Comparison of ENCODE assay signal across 9 cellular contexts in the genomic region with DNA sequence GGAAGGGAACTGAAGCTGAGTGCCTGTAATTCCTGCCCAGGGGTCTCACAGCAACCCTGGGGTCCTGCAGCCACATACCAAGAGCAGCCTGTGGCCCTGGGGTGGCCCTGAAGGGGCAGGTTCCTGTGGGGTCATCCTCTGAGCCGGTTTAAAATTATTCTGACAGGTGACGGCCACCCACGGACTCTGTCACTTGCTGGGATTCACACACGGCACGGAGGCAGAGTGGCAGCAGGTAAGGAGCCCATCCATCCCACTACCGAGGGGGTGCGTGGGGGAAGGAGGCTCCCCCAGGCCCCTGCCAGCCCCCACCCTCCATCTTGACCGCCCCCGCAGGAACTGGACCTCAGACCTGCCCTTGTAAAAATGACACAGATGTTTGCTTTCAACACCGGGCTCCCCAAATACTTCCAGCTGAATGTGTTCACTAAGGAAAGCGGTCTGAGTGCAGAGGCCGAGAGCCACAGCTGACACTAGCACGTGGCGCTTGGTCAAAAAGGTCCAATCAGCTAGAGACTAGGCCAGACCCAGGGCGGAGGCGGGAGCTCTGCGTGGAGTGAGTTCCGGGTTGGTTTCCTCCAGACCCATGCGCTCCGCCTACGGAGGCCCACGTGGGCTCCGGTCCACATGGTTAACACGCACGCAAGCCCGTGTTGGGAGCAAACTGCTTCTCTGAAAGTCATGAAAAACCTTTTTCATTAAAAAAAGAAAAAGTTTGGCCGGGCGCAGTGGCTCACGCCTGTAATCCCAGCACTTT. TPM values are rescaled to one million over a fixed set of nuclear protein-coding genes. Genes with fewer than 3 reads are reported as not detected.
A peak's percentile ranks its signal among the peaks of the same experiment; 100 is the strongest.
DNase-seq lines count a peak whose midpoint lies in the region; ATAC-seq, FAIRE-seq and TF ChIP-seq lines count a peak whose summit lies in the region.
"Had no signal": no experiment of that assay in that cellular context is flagged by ENCODE, and none has a peak within 500 bp of the region (broad histone marks: within the 10 kb centered on the region; RNA-seq: fewer than 3 reads in every experiment).

No MANE protein-coding gene starts in this region.

- H4K91ac ChIP-seq in trophoblast cell (ENCODE audit: low read depth, low read length), result no peak overlapping the region

- H3K4me2 ChIP-seq in trophoblast cell (ENCODE audit: low read length), result no peak overlapping the region

- H3K9me3 ChIP-seq in trophoblast cell (ENCODE audit: insufficient read depth, low read depth, low read length) (peaks cover 7% of the 10 kb centered on the region), aorta (ENCODE audit: control insufficient read depth, low read length) (no peaks in the 10 kb centered on the region)
- H3K9me3 ChIP-seq: ascending aorta had no signal

- no peak overlapping the region for H3K14ac ChIP-seq in trophoblast cell (ENCODE audit: low read length)

- DNase-seq in AG08396 (ENCODE audit: low spot score) (peak; percentile 61), fibroblast of peridontal ligament (ENCODE audit: extremely low read depth) (peak; percentile 46), trophoblast cell (peak in 1 of 2 donors; percentile 30), aorta (peak; percentile 84 to 91), D721Med (ENCODE audit: insufficient read length, low spot score) (no peak), cerebellar cortex (ENCODE audit: low spot score) (no peak)
- peak; percentile 81 for DNase-seq in activated CD4-positive, alpha-beta memory T cell treated with anti-CD3 and anti-CD28 coated beads, Interleukin-2, amount 10 ng/mL, durations not matched to agents 7 days and 5 days

- no peak overlapping the region for H3K9ac ChIP-seq in trophoblast cell (ENCODE audit: low read length)

- H2AFZ ChIP-seq in trophoblast cell (ENCODE audit: insufficient read depth, low read length, poor library complexity), result no peak overlapping the region

- POLR2A ChIA-PET in activated CD4-positive, alpha-beta memory T cell treated with anti-CD3 and anti-CD28 coated beads, Interleukin-2, amount 10 ng/mL, durations not matched to agents 7 days and 5 days (lab: Charles Lee), result interaction anchor here (1.4 to 2.2 kb wide), 5 partner anchors 11 to 162 kb away, joined by 4 to 23 read pairs (median 5); a partner anchor contains a TSS

- H3K18ac ChIP-seq in trophoblast cell (ENCODE audit: low read length), result no peak overlapping the region

- no peaks in the 10 kb centered on the region for H3K79me2 ChIP-seq in trophoblast cell (ENCODE audit: control insufficient read depth, insufficient read depth, low read length, poor library complexity)

- intact Hi-C loops in aorta (cut with DNase I), result no loop called here

- H3K4me1 ChIP-seq in trophoblast cell (ENCODE audit: control insufficient read depth in 1 of 2, insufficient read depth in 2 of 2, low read length in 2 of 2), result peaks cover 12 to 19% of the 10 kb centered on the region in 2 experiments
- no peaks in the 10 kb centered on the region for H3K4me1 ChIP-seq in aorta (ENCODE audit: control insufficient read depth in 1 of 2, insufficient read depth in 2 of 2, low read length in 2 of 2)

- H3K27ac Mint-ChIP-seq in activated CD4-positive, alpha-beta memory T cell treated with anti-CD3 and anti-CD28 coated beads, Interleukin-2, amount 10 ng/mL, durations not matched to agents 7 days and 5 days, result peak overlapping the region; percentile 73

- no peak overlapping the region for H3K4me3 ChIP-seq in trophoblast cell (ENCODE audit: low read depth, low read length)
- no peak overlapping the region for H3K4me3 ChIP-seq in aorta (ENCODE audit: low read length in 2 of 2)
- H3K4me3 ChIP-seq: ascending aorta had no signal

- H3K4me1 Mint-ChIP-seq in activated CD4-positive, alpha-beta memory T cell treated with anti-CD3 and anti-CD28 coated beads, Interleukin-2, amount 10 ng/mL, durations not matched to agents 7 days and 5 days, result peaks cover 28% of the 10 kb centered on the region

- no peak overlapping the region for H4K8ac ChIP-seq in trophoblast cell (ENCODE audit: low read depth, low read length)

- H3K23ac ChIP-seq in trophoblast cell (ENCODE audit: low read length), result no peak overlapping the region

- no peak for TF ChIP-seq CTCF in D721Med (IDR thresholded peaks at IDR 0.05; ENCODE audit: insufficient read depth, missing control alignments)

- peaks cover 9% of the 10 kb centered on the region for H3K9me3 Mint-ChIP-seq in activated CD4-positive, alpha-beta memory T cell treated with anti-CD3 and anti-CD28 coated beads, Interleukin-2, amount 10 ng/mL, durations not matched to agents 7 days and 5 days

- CTCF ChIA-PET in activated CD4-positive, alpha-beta memory T cell treated with anti-CD3 and anti-CD28 coated beads, Interleukin-2, amount 10 ng/mL, durations not matched to agents 7 days and 5 days (lab: Charles Lee), result no interaction called here

- peaks cover 6% of the 10 kb centered on the region for H3K79me1 ChIP-seq in trophoblast cell (ENCODE audit: low read length)

- no peaks in the 10 kb centered on the region for H3K27me3 ChIP-seq in trophoblast cell (ENCODE audit: insufficient read depth, low read length)
- no peaks in the 10 kb centered on the region for H3K27me3 ChIP-seq in aorta (ENCODE audit: control insufficient read depth in 1 of 2, insufficient read depth in 2 of 2, low read length in 1 of 2)
- H3K27me3 ChIP-seq: ascending aorta had no signal

- no peak overlapping the region for H3K4ac ChIP-seq in trophoblast cell (ENCODE audit: low read depth, low read length)

- H3K27me3 Mint-ChIP-seq in activated CD4-positive, alpha-beta memory T cell treated with anti-CD3 and anti-CD28 coated beads, Interleukin-2, amount 10 ng/mL, durations not matched to agents 7 days and 5 days, result no peaks in the 10 kb centered on the region

- no peak overlapping the region for H2BK120ac ChIP-seq in trophoblast cell (ENCODE audit: insufficient read depth, low read length, poor library complexity)

- H3K27ac ChIP-seq in trophoblast cell (ENCODE audit: low read depth, low read length) (no peak overlapping the region), aorta (ENCODE audit: low read depth in 1 of 2, low read length in 2 of 2) (no peak overlapping the region)
- H3K27ac ChIP-seq: ascending aorta had no signal

- no peak for FAIRE-seq in D721Med (lab: Jason Lieb, UNC)

- H3K4me3 Mint-ChIP-seq in activated CD4-positive, alpha-beta memory T cell treated with anti-CD3 and anti-CD28 coated beads, Interleukin-2, amount 10 ng/mL, durations not matched to agents 7 days and 5 days, result peak overlapping the region; percentile 64

- H2BK5ac ChIP-seq in trophoblast cell (ENCODE audit: low read depth, low read length, poor library complexity), result no peak overlapping the region

- H4K12ac ChIP-seq in trophoblast cell (ENCODE audit: low read depth, low read length), result peak overlapping the region; percentile 50

- H3K36me3 ChIP-seq in trophoblast cell (ENCODE audit: control insufficient read depth in 1 of 2, insufficient read depth in 2 of 2, low read length in 2 of 2) (peaks cover 20 to 22% of the 10 kb centered on the region in 2 experiments), aorta (ENCODE audit: control insufficient read depth in 1 of 2, insufficient read depth in 2 of 2, low read length in 1 of 2) (no peaks in the 10 kb centered on the region)

- no CpG with 5 or more reads among the region's 29 CpGs for WGBS in trophoblast cell (ENCODE audit: extremely low coverage, insufficient coverage, insufficient read length)
- WGBS in aorta, 2 donors, result 57 to 78% methylated on average over 29 of the region's 29 CpGs

- H2AK5ac ChIP-seq in trophoblast cell (ENCODE audit: low read length), result no peak overlapping the region

- H2BK12ac ChIP-seq in trophoblast cell (ENCODE audit: low read length), result no peak overlapping the region

- ATAC-seq in HG02759 (IDR thresholded peaks at IDR 0.05; ENCODE audit: unreplicated experiment) (peak; percentile 82), aorta (ENCODE audit: low FRiP score) (peak; percentile 69)

- peaks cover 37% of the 10 kb centered on the region for H3K36me3 Mint-ChIP-seq in activated CD4-positive, alpha-beta memory T cell treated with anti-CD3 and anti-CD28 coated beads, Interleukin-2, amount 10 ng/mL, durations not matched to agents 7 days and 5 days (ENCODE audit: low read depth)

RNA-seq across cellular contexts. Expression of a gene that starts 10.0 kb away (rescaled TPM):
- 10 to 100 TPM; 10.8 to 12.1 TPM for total RNA-seq in activated CD4-positive, alpha-beta memory T cell treated with anti-CD3 and anti-CD28 coated beads, Interleukin-2, amount 10 ng/mL, durations not matched to agents 7 days and 5 days
- 11.1 and 11.9 TPM in 2 replicates for polyA plus RNA-seq in trophoblast cell (2013)
- total RNA-seq in aorta, result 10 to 100 TPM in 1 of 2 donors, 1 to 10 TPM in 1; 7.7 to 11.3 TPM
- 10 to 100 TPM; 15.7 to 16.7 TPM for polyA plus RNA-seq in aorta

RNA-seq across cellular contexts. Expression of a gene that starts 10.8 kb away (rescaled TPM):
- total RNA-seq in activated CD4-positive, alpha-beta memory T cell treated with anti-CD3 and anti-CD28 coated beads, Interleukin-2, amount 10 ng/mL, durations not matched to agents 7 days and 5 days, result 100 to 1,000 TPM; 109 to 121 TPM
- 37.4 and 37.9 TPM in 2 replicates for polyA plus RNA-seq in trophoblast cell (2013)
- total RNA-seq in aorta, result 100 to 1,000 TPM in 1 of 2 donors, 10 to 100 TPM in 1; 73.0 to 111 TPM
- polyA plus RNA-seq in aorta, result 10 to 100 TPM; 14.7 to 61.1 TPM

RNA-seq across cellular contexts. Expression of a gene that starts 27.5 kb away (rescaled TPM):
- total RNA-seq in activated CD4-positive, alpha-beta memory T cell treated with anti-CD3 and anti-CD28 coated beads, Interleukin-2, amount 10 ng/mL, durations not matched to agents 7 days and 5 days, result 10 to 100 TPM; 47.7 to 49.4 TPM
- 7.0 and 7.4 TPM in 2 replicates for polyA plus RNA-seq in trophoblast cell (2013)
- 1 to 10 TPM in 1 of 2 donors, under 1 TPM in 1; 0.81 to 3.7 TPM for total RNA-seq in aorta
- 1 to 10 TPM in 1 of 2 donors, under 1 TPM in 1; 0.38 to 2.5 TPM for polyA plus RNA-seq in aorta

RNA-seq across cellular contexts. Expression of a gene that starts 27.8 kb away (rescaled TPM):
- total RNA-seq in activated CD4-positive, alpha-beta memory T cell treated with anti-CD3 and anti-CD28 coated beads, Interleukin-2, amount 10 ng/mL, durations not matched to agents 7 days and 5 days, result 10 to 100 TPM; 63.7 to 63.9 TPM
- polyA plus RNA-seq in trophoblast cell (2013), result 17.0 and 19.0 TPM in 2 replicates
- 10 to 100 TPM; 30.7 to 33.0 TPM for total RNA-seq in aorta
- 10 to 100 TPM in 1 of 2 donors, 1 to 10 TPM in 1; 6.4 to 21.6 TPM for polyA plus RNA-seq in aorta

Comparison
In these comparisons a context has a peak if more than half of its experiments do, and no peak if none do; other contexts are left out.
1. DNase-seq: peak in AG08396 (single experiment), activated CD4-positive, alpha-beta memory T cell treated with anti-CD3 and anti-CD28 coated beads, Interleukin-2, amount 10 ng/mL, durations not matched to agents 7 days and 5 days (single experiment), fibroblast of peridontal ligament (single experiment) and aorta (2 of 2); none in D721Med (single experiment) and cerebellar cortex (single experiment).
2. RNA of a gene that starts 27.5 kb away (total RNA-seq): 47.7 to 49.4 TPM in activated CD4-positive, alpha-beta memory T cell treated with anti-CD3 and anti-CD28 coated beads, Interleukin-2, amount 10 ng/mL, durations not matched to agents 7 days and 5 days; 0.81 to 3.7 TPM in aorta; every median in the first group is over 10 times any median in the second.